In genomic region chr1:207219979-207220889, GRCh38 we compare ENCODE assay signal across 1 cellular context.
TF ChIP-seq lines count a peak whose summit lies in the region.

No MANE protein-coding gene starts in this region.

TF ChIP-seq in GM23338, 12 proteins besides CTCF, POLR2A, EP300 and RAD21 (continued from another document):
- no peak for TF ChIP-seq POLR2AphosphoS5 (IDR thresholded peaks at IDR 0.05; ENCODE audit: low read depth)
- no peak for TF ChIP-seq ZNF462 (CRISPR knock-in tag; IDR thresholded peaks at IDR 0.05)
- no peak for TF ChIP-seq EZH2phosphoT487 (IDR thresholded peaks at IDR 0.05; ENCODE audit: unreplicated experiment)
- TF ChIP-seq JUNB (IDR thresholded peaks at IDR 0.05; ENCODE audit: unreplicated experiment), result no peak
- TF ChIP-seq ETS1 (IDR thresholded peaks at IDR 0.05), result no peak
- TF ChIP-seq NANOG (IDR thresholded peaks at IDR 0.05; ENCODE audit: borderline replicate concordance), result no peak
- no peak for TF ChIP-seq STAT1 (IDR thresholded peaks at IDR 0.05; ENCODE audit: unreplicated experiment)
- no peak for TF ChIP-seq EZH2 (IDR thresholded peaks at IDR 0.05; ENCODE audit: low read depth, unreplicated experiment)
